1 cellular context compared by ENCODE assay signal in genomic region chr6:116072368-116072767, GRCh38.
TF ChIP-seq lines count a peak whose summit lies in the region.

No MANE protein-coding gene starts in this region.

TF ChIP-seq in HepG2, 621 proteins besides CTCF, POLR2A, EP300 and RAD21 (continued from another document and continues in another):
- no peak for TF ChIP-seq ZNF570 (CRISPR knock-in tag; IDR thresholded peaks at IDR 0.05; ENCODE audit: borderline replicate concordance)
- TF ChIP-seq CSRNP1 (CRISPR knock-in tag; IDR thresholded peaks at IDR 0.05), result no peak
- TF ChIP-seq ATRX (CRISPR knock-in tag; IDR thresholded peaks at IDR 0.05; ENCODE audit: borderline replicate concordance), result no peak
- TF ChIP-seq, protein P1, sequence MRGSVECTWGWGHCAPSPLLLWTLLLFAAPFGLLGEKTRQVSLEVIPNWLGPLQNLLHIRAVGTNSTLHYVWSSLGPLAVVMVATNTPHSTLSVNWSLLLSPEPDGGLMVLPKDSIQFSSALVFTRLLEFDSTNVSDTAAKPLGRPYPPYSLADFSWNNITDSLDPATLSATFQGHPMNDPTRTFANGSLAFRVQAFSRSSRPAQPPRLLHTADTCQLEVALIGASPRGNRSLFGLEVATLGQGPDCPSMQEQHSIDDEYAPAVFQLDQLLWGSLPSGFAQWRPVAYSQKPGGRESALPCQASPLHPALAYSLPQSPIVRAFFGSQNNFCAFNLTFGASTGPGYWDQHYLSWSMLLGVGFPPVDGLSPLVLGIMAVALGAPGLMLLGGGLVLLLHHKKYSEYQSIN (CRISPR knock-in tag; IDR thresholded peaks at IDR 0.05; ENCODE audit: borderline replicate concordance), result no peak
- no peak for TF ChIP-seq ZNF451 (CRISPR knock-in tag; IDR thresholded peaks at IDR 0.05)
- peak; percentile 51; the same call in 1 of the 2 replicates for TF ChIP-seq NR2F6 (IDR thresholded peaks at IDR 0.05)
- 0 out of 2 replicates have a peak, but pooled peaks have one; percentile 16 for TF ChIP-seq NR2F6 (CRISPR knock-in tag; IDR thresholded peaks at IDR 0.05)
- TF ChIP-seq ZFY (CRISPR knock-in tag; IDR thresholded peaks at IDR 0.05), result no peak
- no peak for TF ChIP-seq MTF1 (CRISPR knock-in tag; IDR thresholded peaks at IDR 0.05)
- no peak for TF ChIP-seq KDM4B (CRISPR knock-in tag; IDR thresholded peaks at IDR 0.05)
- no peak for TF ChIP-seq ZNF205 (CRISPR knock-in tag; IDR thresholded peaks at IDR 0.05)
- no peak for TF ChIP-seq POLR2AphosphoS2 (IDR thresholded peaks at IDR 0.05; ENCODE audit: low read depth, low read length)
- no peak for TF ChIP-seq HNRNPUL1 (IDR thresholded peaks at IDR 0.05; ENCODE audit: low read depth, low read length)
- no peak for TF ChIP-seq PTBP1 (IDR thresholded peaks at IDR 0.05; ENCODE audit: low read depth, low read length, poor library complexity, severe bottlenecking)
- TF ChIP-seq ZNF768 (CRISPR knock-in tag; IDR thresholded peaks at IDR 0.05), result no peak
- no peak for TF ChIP-seq ZFP62 (CRISPR knock-in tag; IDR thresholded peaks at IDR 0.05)
- TF ChIP-seq MED1 (CRISPR knock-in tag; IDR thresholded peaks at IDR 0.05), result peak; percentile 47
- no peak for TF ChIP-seq RFX1 (IDR thresholded peaks at IDR 0.05)
- TF ChIP-seq TFAP4 (IDR thresholded peaks at IDR 0.05; ENCODE audit: borderline replicate concordance, low read depth), result peak; percentile 66; the same call in 1 of the 2 replicates
- TF ChIP-seq CBX1 (IDR thresholded peaks at IDR 0.05; ENCODE audit: low read depth), result no peak
- TF ChIP-seq ZFP36 (IDR thresholded peaks at IDR 0.05; ENCODE audit: borderline replicate concordance, low read depth, low read length, partially characterized antibody), result no peak
- no peak for TF ChIP-seq ZNF777 (CRISPR knock-in tag; IDR thresholded peaks at IDR 0.05)
- TF ChIP-seq, protein P2, sequence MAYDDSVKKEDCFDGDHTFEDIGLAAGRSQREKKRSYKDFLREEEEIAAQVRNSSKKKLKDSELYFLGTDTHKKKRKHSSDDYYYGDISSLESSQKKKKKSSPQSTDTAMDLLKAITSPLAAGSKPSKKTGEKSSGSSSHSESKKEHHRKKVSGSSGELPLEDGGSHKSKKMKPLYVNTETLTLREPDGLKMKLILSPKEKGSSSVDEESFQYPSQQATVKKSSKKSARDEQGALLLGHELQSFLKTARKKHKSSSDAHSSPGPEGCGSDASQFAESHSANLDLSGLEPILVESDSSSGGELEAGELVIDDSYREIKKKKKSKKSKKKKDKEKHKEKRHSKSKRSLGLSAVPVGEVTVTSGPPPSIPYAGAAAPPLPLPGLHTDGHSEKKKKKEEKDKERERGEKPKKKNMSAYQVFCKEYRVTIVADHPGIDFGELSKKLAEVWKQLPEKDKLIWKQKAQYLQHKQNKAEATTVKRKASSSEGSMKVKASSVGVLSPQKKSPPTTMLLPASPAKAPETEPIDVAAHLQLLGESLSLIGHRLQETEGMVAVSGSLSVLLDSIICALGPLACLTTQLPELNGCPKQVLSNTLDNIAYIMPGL (CRISPR knock-in tag; IDR thresholded peaks at IDR 0.05; ENCODE audit: borderline replicate concordance in 1 of 2, low read depth in 1 of 2), result no peak
- TF ChIP-seq, protein P3, sequence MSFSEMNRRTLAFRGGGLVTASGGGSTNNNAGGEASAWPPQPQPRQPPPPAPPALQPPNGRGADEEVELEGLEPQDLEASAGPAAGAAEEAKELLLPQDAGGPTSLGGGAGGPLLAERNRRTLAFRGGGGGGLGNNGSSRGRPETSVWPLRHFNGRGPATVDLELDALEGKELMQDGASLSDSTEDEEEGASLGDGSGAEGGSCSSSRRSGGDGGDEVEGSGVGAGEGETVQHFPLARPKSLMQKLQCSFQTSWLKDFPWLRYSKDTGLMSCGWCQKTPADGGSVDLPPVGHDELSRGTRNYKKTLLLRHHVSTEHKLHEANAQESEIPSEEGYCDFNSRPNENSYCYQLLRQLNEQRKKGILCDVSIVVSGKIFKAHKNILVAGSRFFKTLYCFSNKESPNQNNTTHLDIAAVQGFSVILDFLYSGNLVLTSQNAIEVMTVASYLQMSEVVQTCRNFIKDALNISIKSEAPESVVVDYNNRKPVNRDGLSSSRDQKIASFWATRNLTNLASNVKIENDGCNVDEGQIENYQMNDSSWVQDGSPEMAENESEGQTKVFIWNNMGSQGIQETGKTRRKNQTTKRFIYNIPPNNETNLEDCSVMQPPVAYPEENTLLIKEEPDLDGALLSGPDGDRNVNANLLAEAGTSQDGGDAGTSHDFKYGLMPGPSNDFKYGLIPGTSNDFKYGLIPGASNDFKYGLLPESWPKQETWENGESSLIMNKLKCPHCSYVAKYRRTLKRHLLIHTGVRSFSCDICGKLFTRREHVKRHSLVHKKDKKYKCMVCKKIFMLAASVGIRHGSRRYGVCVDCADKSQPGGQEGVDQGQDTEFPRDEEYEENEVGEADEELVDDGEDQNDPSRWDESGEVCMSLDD (CRISPR knock-in tag; IDR thresholded peaks at IDR 0.05; ENCODE audit: borderline replicate concordance), result no peak
- no peak for TF ChIP-seq ZNF543 (CRISPR knock-in tag; IDR thresholded peaks at IDR 0.05)
- TF ChIP-seq, protein P4, sequence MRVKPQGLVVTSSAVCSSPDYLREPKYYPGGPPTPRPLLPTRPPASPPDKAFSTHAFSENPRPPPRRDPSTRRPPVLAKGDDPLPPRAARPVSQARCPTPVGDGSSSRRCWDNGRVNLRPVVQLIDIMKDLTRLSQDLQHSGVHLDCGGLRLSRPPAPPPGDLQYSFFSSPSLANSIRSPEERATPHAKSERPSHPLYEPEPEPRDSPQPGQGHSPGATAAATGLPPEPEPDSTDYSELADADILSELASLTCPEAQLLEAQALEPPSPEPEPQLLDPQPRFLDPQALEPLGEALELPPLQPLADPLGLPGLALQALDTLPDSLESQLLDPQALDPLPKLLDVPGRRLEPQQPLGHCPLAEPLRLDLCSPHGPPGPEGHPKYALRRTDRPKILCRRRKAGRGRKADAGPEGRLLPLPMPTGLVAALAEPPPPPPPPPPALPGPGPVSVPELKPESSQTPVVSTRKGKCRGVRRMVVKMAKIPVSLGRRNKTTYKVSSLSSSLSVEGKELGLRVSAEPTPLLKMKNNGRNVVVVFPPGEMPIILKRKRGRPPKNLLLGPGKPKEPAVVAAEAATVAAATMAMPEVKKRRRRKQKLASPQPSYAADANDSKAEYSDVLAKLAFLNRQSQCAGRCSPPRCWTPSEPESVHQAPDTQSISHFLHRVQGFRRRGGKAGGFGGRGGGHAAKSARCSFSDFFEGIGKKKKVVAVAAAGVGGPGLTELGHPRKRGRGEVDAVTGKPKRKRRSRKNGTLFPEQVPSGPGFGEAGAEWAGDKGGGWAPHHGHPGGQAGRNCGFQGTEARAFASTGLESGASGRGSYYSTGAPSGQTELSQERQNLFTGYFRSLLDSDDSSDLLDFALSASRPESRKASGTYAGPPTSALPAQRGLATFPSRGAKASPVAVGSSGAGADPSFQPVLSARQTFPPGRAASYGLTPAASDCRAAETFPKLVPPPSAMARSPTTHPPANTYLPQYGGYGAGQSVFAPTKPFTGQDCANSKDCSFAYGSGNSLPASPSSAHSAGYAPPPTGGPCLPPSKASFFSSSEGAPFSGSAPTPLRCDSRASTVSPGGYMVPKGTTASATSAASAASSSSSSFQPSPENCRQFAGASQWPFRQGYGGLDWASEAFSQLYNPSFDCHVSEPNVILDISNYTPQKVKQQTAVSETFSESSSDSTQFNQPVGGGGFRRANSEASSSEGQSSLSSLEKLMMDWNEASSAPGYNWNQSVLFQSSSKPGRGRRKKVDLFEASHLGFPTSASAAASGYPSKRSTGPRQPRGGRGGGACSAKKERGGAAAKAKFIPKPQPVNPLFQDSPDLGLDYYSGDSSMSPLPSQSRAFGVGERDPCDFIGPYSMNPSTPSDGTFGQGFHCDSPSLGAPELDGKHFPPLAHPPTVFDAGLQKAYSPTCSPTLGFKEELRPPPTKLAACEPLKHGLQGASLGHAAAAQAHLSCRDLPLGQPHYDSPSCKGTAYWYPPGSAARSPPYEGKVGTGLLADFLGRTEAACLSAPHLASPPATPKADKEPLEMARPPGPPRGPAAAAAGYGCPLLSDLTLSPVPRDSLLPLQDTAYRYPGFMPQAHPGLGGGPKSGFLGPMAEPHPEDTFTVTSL (CRISPR knock-in tag; IDR thresholded peaks at IDR 0.05; ENCODE audit: borderline replicate concordance), result peak; percentile 74; the same call in 1 of the 2 replicates
- no peak for TF ChIP-seq RELA (CRISPR knock-in tag; IDR thresholded peaks at IDR 0.05)
- TF ChIP-seq, protein P5, sequence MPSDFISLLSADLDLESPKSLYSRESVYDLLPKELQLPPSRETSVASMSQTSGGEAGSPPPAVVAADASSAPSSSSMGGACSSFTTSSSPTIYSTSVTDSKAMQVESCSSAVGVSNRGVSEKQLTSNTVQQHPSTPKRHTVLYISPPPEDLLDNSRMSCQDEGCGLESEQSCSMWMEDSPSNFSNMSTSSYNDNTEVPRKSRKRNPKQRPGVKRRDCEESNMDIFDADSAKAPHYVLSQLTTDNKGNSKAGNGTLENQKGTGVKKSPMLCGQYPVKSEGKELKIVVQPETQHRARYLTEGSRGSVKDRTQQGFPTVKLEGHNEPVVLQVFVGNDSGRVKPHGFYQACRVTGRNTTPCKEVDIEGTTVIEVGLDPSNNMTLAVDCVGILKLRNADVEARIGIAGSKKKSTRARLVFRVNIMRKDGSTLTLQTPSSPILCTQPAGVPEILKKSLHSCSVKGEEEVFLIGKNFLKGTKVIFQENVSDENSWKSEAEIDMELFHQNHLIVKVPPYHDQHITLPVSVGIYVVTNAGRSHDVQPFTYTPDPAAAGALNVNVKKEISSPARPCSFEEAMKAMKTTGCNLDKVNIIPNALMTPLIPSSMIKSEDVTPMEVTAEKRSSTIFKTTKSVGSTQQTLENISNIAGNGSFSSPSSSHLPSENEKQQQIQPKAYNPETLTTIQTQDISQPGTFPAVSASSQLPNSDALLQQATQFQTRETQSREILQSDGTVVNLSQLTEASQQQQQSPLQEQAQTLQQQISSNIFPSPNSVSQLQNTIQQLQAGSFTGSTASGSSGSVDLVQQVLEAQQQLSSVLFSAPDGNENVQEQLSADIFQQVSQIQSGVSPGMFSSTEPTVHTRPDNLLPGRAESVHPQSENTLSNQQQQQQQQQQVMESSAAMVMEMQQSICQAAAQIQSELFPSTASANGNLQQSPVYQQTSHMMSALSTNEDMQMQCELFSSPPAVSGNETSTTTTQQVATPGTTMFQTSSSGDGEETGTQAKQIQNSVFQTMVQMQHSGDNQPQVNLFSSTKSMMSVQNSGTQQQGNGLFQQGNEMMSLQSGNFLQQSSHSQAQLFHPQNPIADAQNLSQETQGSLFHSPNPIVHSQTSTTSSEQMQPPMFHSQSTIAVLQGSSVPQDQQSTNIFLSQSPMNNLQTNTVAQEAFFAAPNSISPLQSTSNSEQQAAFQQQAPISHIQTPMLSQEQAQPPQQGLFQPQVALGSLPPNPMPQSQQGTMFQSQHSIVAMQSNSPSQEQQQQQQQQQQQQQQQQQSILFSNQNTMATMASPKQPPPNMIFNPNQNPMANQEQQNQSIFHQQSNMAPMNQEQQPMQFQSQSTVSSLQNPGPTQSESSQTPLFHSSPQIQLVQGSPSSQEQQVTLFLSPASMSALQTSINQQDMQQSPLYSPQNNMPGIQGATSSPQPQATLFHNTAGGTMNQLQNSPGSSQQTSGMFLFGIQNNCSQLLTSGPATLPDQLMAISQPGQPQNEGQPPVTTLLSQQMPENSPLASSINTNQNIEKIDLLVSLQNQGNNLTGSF (CRISPR knock-in tag; IDR thresholded peaks at IDR 0.05), result no peak
- TF ChIP-seq EHMT2 (IDR thresholded peaks at IDR 0.05; ENCODE audit: borderline replicate concordance, low read depth, low read length), result no peak
- TF ChIP-seq, protein P6, sequence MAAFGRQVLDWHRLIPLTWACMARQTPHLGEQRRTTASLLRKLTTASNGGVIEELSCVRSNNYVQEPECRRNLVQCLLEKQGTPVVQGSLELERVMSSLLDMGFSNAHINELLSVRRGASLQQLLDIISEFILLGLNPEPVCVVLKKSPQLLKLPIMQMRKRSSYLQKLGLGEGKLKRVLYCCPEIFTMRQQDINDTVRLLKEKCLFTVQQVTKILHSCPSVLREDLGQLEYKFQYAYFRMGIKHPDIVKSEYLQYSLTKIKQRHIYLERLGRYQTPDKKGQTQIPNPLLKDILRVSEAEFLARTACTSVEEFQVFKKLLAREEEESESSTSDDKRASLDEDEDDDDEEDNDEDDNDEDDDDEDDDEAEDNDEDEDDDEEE (CRISPR knock-in tag; IDR thresholded peaks at IDR 0.05), result no peak
- no peak for TF ChIP-seq SAFB2 (CRISPR knock-in tag; IDR thresholded peaks at IDR 0.05; ENCODE audit: borderline replicate concordance, low read depth)
- peak; percentile 67 for TF ChIP-seq GATAD2A (CRISPR knock-in tag; IDR thresholded peaks at IDR 0.05)
- peak in 1 of 2 experiments; percentile 53; a peak in 1 of 4 replicates for TF ChIP-seq NR2F1 (CRISPR knock-in tag; IDR thresholded peaks at IDR 0.05)
- no peak for TF ChIP-seq NFE2L1 (CRISPR knock-in tag; IDR thresholded peaks at IDR 0.05; ENCODE audit: borderline replicate concordance)
- no peak for TF ChIP-seq ZNF121 (CRISPR knock-in tag; IDR thresholded peaks at IDR 0.05)
- no peak for TF ChIP-seq SKIL (CRISPR knock-in tag; IDR thresholded peaks at IDR 0.05; ENCODE audit: borderline replicate concordance)
- no peak for TF ChIP-seq ISX (CRISPR knock-in tag; conservative IDR thresholded peaks at IDR 0.05)
- TF ChIP-seq ZSCAN29 (CRISPR knock-in tag; conservative IDR thresholded peaks at IDR 0.05), result no peak
- no peak for TF ChIP-seq ZSCAN30 (CRISPR knock-in tag; IDR thresholded peaks at IDR 0.05)
